ENCODE assay signal across 18 cellular contexts in the genomic region with DNA sequence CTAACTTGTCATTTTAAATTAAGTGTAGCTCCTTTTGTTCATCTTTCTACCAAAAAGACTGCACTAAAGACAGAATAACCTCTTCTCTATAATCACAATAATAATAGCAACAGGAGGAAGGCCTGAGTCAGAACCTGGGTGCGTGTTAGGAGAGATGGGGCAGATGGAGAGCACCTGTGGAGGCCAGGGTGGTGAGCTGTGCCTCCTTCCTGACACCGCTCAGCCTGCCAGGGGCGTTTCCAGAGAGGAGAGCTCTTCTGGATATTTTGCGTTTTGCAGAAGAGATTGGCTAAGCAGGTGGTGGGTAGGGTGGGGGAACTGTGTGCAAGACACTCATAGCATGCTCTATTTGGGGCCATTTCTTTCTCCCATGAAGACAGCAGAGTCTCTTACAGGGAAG.
"Had no signal": no experiment of that assay in that cellular context is flagged by ENCODE, and none has a peak within 500 bp of the region (broad histone marks: within the 10 kb centered on the region; RNA-seq: fewer than 3 reads in every experiment).

No MANE protein-coding gene starts in this region.

- H3K36me3 Mint-ChIP-seq: mesothelial cell of epicardium; natural killer cell treated with Interleukin-12 subunit alpha and Interleukin-12 subunit beta and Interleukin-15 and Interleukin-18, amount 100 ng/mL, for 72 hours; stimulated activated naive B cell treated with anti-CD40 and anti-IgM and Interleukin-4, amounts not matched to agents 10 μg/mL and 1 μg/mL and 100 μg/mL, for 72 hours had no signal

- H3K4me3 ChIP-seq: coronary artery, lung, sigmoid colon, thoracic aorta, upper lobe of right lung had no signal

- H3K27me3 ChIP-seq: brain microvascular endothelial cell, upper lobe of right lung had no signal

- H3K4me3 Mint-ChIP-seq: activated CD4-positive, alpha-beta T cell treated with anti-CD3 and anti-CD28 coated beads, Interleukin-2, amount 10 ng/mL, durations not matched to agents 7 days and 5 days; activated CD8-positive, alpha-beta T cell treated with anti-CD3 and anti-CD28 coated beads, Interleukin-2, amount 10 ng/mL, durations not matched to agents 7 days and 5 days; activated naive CD4-positive, alpha-beta T cell treated with anti-CD3 and anti-CD28 coated beads for 36 hours; activated T-cell treated with anti-CD3 and anti-CD28 coated beads, Interleukin-2, amount 50 U/mL, for 24 hours; mesothelial cell of epicardium; natural killer cell treated with Interleukin-12 subunit alpha and Interleukin-12 subunit beta and Interleukin-15 and Interleukin-18, amount 100 ng/mL, for 72 hours; stimulated activated naive B cell treated with anti-CD40 and anti-IgM and Interleukin-4, amounts not matched to agents 10 μg/mL and 1 μg/mL and 100 μg/mL, for 72 hours had no signal

- DNase-seq: activated CD4-positive, alpha-beta T cell treated with anti-CD3 and anti-CD28 coated beads, Interleukin-2, amount 10 ng/mL, durations not matched to agents 7 days and 5 days; activated CD8-positive, alpha-beta T cell treated with anti-CD3 and anti-CD28 coated beads, Interleukin-2, amount 10 ng/mL, durations not matched to agents 7 days and 5 days; activated naive CD4-positive, alpha-beta T cell treated with anti-CD3 and anti-CD28 coated beads for 36 hours; activated T-cell treated with anti-CD3 and anti-CD28 coated beads, Interleukin-2, amount 50 U/mL, for 24 hours; brain microvascular endothelial cell; central memory CD4-positive, alpha-beta T cell; foreskin keratinocyte; hypothalamus; islet precursor cell; sigmoid colon; stimulated activated naive B cell treated with anti-CD40 and anti-IgM and Interleukin-4, amounts not matched to agents 10 μg/mL and 1 μg/mL and 100 μg/mL, for 72 hours; upper lobe of right lung had no signal

- H3K4me1 Mint-ChIP-seq: activated CD4-positive, alpha-beta T cell treated with anti-CD3 and anti-CD28 coated beads, Interleukin-2, amount 10 ng/mL, durations not matched to agents 7 days and 5 days had no signal

- H3K9me3 ChIP-seq: sigmoid colon, thoracic aorta, upper lobe of right lung had no signal

- H3K27ac ChIP-seq: brain microvascular endothelial cell, coronary artery, foreskin keratinocyte, sigmoid colon, thoracic aorta, upper lobe of right lung had no signal

- H3K9me3 Mint-ChIP-seq: activated CD4-positive, alpha-beta T cell treated with anti-CD3 and anti-CD28 coated beads, Interleukin-2, amount 10 ng/mL, durations not matched to agents 7 days and 5 days; activated naive CD4-positive, alpha-beta T cell treated with anti-CD3 and anti-CD28 coated beads for 36 hours; activated T-cell treated with anti-CD3 and anti-CD28 coated beads, Interleukin-2, amount 50 U/mL, for 24 hours; activated T-helper 2 cell treated with anti-CD3 and anti-CD28 coated beads, Interferon-gamma antibody, Interleukin-2, Interleukin-4, amounts not matched to agents 10 μg/mL and 5 μg/mL and 100 μg/mL, durations not matched to agents 14 hours and 24 hours and 36 hours; mesothelial cell of epicardium; natural killer cell treated with Interleukin-12 subunit alpha and Interleukin-12 subunit beta and Interleukin-15 and Interleukin-18, amount 100 ng/mL, for 72 hours; stimulated activated naive B cell treated with anti-CD40 and anti-IgM and Interleukin-4, amounts not matched to agents 10 μg/mL and 1 μg/mL and 100 μg/mL, for 72 hours had no signal

- H3K27ac Mint-ChIP-seq: activated CD4-positive, alpha-beta T cell treated with anti-CD3 and anti-CD28 coated beads, Interleukin-2, amount 10 ng/mL, durations not matched to agents 7 days and 5 days; activated CD8-positive, alpha-beta T cell treated with anti-CD3 and anti-CD28 coated beads, Interleukin-2, amount 10 ng/mL, durations not matched to agents 7 days and 5 days; activated naive CD4-positive, alpha-beta T cell treated with anti-CD3 and anti-CD28 coated beads for 36 hours; activated T-cell treated with anti-CD3 and anti-CD28 coated beads, Interleukin-2, amount 50 U/mL, for 24 hours; activated T-helper 2 cell treated with anti-CD3 and anti-CD28 coated beads, Interferon-gamma antibody, Interleukin-2, Interleukin-4, amounts not matched to agents 10 μg/mL and 5 μg/mL and 100 μg/mL, durations not matched to agents 14 hours and 24 hours and 36 hours; mesothelial cell of epicardium; natural killer cell treated with Interleukin-12 subunit alpha and Interleukin-12 subunit beta and Interleukin-15 and Interleukin-18, amount 100 ng/mL, for 72 hours; stimulated activated naive B cell treated with anti-CD40 and anti-IgM and Interleukin-4, amounts not matched to agents 10 μg/mL and 1 μg/mL and 100 μg/mL, for 72 hours had no signal

- H3K36me3 ChIP-seq: brain microvascular endothelial cell, sigmoid colon, thoracic aorta, upper lobe of right lung had no signal

- H3K4me1 ChIP-seq: foreskin keratinocyte, sigmoid colon, upper lobe of right lung had no signal
